1 cellular context compared by ENCODE assay signal in genomic region chr17:81831563-81831956, GRCh38.
TF ChIP-seq lines count a peak whose summit lies in the region.

No MANE protein-coding gene starts in this region.

TF ChIP-seq in H1, 55 proteins besides CTCF, POLR2A, EP300 and RAD21:
- TF ChIP-seq CEBPB (IDR thresholded peaks at IDR 0.05; ENCODE audit: low read depth, low read length) (no peak), GTF2F1 (IDR thresholded peaks at IDR 0.05; ENCODE audit: borderline replicate concordance, low read depth, low read length) (no peak), FOSL1 (IDR thresholded peaks at IDR 0.05; ENCODE audit: insufficient read depth, low read depth, low read length) (no peak)
- TF ChIP-seq, protein P1, sequence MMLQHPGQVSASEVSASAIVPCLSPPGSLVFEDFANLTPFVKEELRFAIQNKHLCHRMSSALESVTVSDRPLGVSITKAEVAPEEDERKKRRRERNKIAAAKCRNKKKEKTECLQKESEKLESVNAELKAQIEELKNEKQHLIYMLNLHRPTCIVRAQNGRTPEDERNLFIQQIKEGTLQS (IDR thresholded peaks at IDR 0.05; ENCODE audit: insufficient read depth, low read depth, low read length): no peak
